In the genomic region with DNA sequence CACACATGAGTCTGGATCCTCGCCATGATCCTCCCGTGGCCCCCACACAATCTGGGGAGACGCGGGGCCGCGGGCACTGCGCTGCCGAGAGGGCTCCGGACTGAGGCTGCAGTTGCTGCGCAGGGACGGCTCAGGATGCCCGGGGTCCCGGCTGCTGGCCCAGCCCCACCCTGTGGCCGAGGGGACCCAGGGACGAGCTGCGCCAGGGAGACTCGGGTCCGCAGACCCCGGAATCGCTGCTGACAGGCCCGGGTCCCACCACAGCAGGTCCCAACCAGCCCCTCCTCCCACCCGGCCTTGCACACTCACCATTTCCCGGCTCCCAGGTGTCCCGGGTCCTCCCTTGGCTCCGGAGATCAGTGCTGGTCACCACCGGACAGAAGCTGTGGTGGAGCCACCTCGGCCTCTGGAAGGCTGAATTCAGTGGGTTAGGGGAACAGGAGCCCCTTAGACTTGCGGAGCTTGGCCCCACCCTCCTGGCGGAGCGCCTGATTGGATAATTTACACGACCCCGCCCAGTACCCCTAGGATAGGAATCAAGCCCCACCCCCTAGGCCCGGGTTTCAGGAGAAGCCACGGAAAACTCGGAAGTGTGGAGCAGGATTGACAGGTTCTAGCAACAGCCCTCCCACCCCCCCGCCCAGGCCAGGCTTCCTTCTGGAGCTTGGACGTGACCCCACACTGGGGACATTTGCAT, we compare ENCODE assay signal across 33 cellular contexts.
"Had no signal": no experiment of that assay in that cellular context is flagged by ENCODE, and none has a peak within 500 bp of the region (broad histone marks: within the 10 kb centered on the region; RNA-seq: fewer than 3 reads in every experiment).

No MANE protein-coding gene starts in this region.

- DNase-seq: activated CD4-positive, alpha-beta T cell treated with anti-CD3 and anti-CD28 coated beads for 4 hours; activated CD8-positive, alpha-beta T cell treated with anti-CD3 and anti-CD28 coated beads for 36 hours; activated effector memory CD4-positive, alpha-beta T cell treated with Interleukin-2 at 50 U/mL for 16 hours; activated naive CD4-positive, alpha-beta T cell treated with anti-CD3 and anti-CD28 coated beads, Interleukin-2, amount 10 ng/mL, durations not matched to agents 7 days and 5 days; activated naive CD8-positive, alpha-beta T cell treated with anti-CD3 and anti-CD28 coated beads for 36 hours; activated T-cell treated with anti-CD3 and anti-CD28 coated beads for 4 hours; activated T-cell treated with anti-CD3 and anti-CD28 coated beads, Interleukin-2, amount 50 U/mL, for 4 hours; amniotic stem cell; aorta; brain microvascular endothelial cell; central memory CD4-positive, alpha-beta T cell; MM.1S; MV-4-11; NCI-H1092; NCI-H146; NCI-H187; NCI-H2029 treated with DMSO at 0.1 percent for 48 hours; NCI-H2107; NCI-H2171; NCI-H510A; NCI-H526; NCI-H748 treated with DMSO at 0.1 percent for 48 hours; NK-92 treated with Interleukin-12 subunit alpha and Interleukin-12 subunit beta, amount 100 ng/mL, for 24 hours; PC-3; Peyer's patch; RPMI8226; SHP77 treated with DMSO at 0.1 percent for 48 hours; SK-N-SH had no signal

- H3K9me3 ChIP-seq: SK-N-SH had no signal

- ATAC-seq: activated CD4-positive, CD25-positive, alpha-beta regulatory T cell treated with anti-CD3 and anti-CD28 coated beads, Interleukin-2, amount 50 U/mL, for 24 hours; activated CD8-positive, alpha-beta T cell treated with anti-CD3 and anti-CD28 coated beads for 36 hours; activated T-cell treated with anti-CD3 and anti-CD28 coated beads, Interleukin-2, amount 50 U/mL, for 4 hours; PC-3 had no signal

- H3K27me3 ChIP-seq: brain microvascular endothelial cell, Peyer's patch, SJSA1 had no signal

- H3K4me3 Mint-ChIP-seq: activated CD8-positive, alpha-beta T cell treated with anti-CD3 and anti-CD28 coated beads for 36 hours; activated naive CD4-positive, alpha-beta T cell treated with anti-CD3 and anti-CD28 coated beads, Interleukin-2, amount 10 ng/mL, durations not matched to agents 7 days and 5 days; activated naive CD8-positive, alpha-beta T cell treated with anti-CD3 and anti-CD28 coated beads for 36 hours; activated T-cell treated with anti-CD3 and anti-CD28 coated beads, Interleukin-2, amount 50 U/mL, for 4 hours; T-helper 1 cell treated with Interleukin-12 subunit alpha and Interleukin-12 subunit beta and Interleukin-4 antibody, amounts not matched to agents 30 μg/mL and 1 μg/mL, for 36 hours; T-helper 2 cell treated with Interferon-gamma antibody and Interleukin-4, amounts not matched to agents 5 μg/mL and 100 μg/mL, for 36 hours had no signal

- H3K4me1 ChIP-seq: Peyer's patch, SJSA1 had no signal

- H3K4me1 Mint-ChIP-seq: activated naive CD4-positive, alpha-beta T cell treated with anti-CD3 and anti-CD28 coated beads, Interleukin-2, amount 10 ng/mL, durations not matched to agents 7 days and 5 days; activated naive CD8-positive, alpha-beta T cell treated with anti-CD3 and anti-CD28 coated beads for 36 hours had no signal

- H3K4me3 ChIP-seq: Peyer's patch, SJSA1 had no signal

- H3K36me3 ChIP-seq: brain microvascular endothelial cell, SJSA1 had no signal

- H3K27ac Mint-ChIP-seq: activated CD8-positive, alpha-beta T cell treated with anti-CD3 and anti-CD28 coated beads for 36 hours; activated naive CD4-positive, alpha-beta T cell treated with anti-CD3 and anti-CD28 coated beads, Interleukin-2, amount 10 ng/mL, durations not matched to agents 7 days and 5 days; activated naive CD8-positive, alpha-beta T cell treated with anti-CD3 and anti-CD28 coated beads for 36 hours; T-helper 1 cell treated with Interleukin-12 subunit alpha and Interleukin-12 subunit beta and Interleukin-4 antibody, amounts not matched to agents 30 μg/mL and 1 μg/mL, for 36 hours; T-helper 2 cell treated with Interferon-gamma antibody and Interleukin-4, amounts not matched to agents 5 μg/mL and 100 μg/mL, for 36 hours had no signal

- H3K27me3 Mint-ChIP-seq: activated CD8-positive, alpha-beta T cell treated with anti-CD3 and anti-CD28 coated beads for 36 hours; activated naive CD4-positive, alpha-beta T cell treated with anti-CD3 and anti-CD28 coated beads, Interleukin-2, amount 10 ng/mL, durations not matched to agents 7 days and 5 days; activated naive CD8-positive, alpha-beta T cell treated with anti-CD3 and anti-CD28 coated beads for 36 hours had no signal

- H3K27ac ChIP-seq: brain microvascular endothelial cell, KMS-11, Peyer's patch, SJSA1 had no signal
